ENCODE assay signal across 8 cellular contexts in genomic region chr12:14167005-14167628, GRCh38.
DNase-seq lines count a peak whose midpoint lies in the region; ATAC-seq and TF ChIP-seq lines count a peak whose summit lies in the region.

No MANE protein-coding gene starts in this region.

- no peaks in the 10 kb centered on the region for H3K36me3 Mint-ChIP-seq in natural killer cell

- no peaks in the 10 kb centered on the region for H3K79me2 ChIP-seq in GM23248 (ENCODE audit: insufficient read depth)

- H3K36me3 ChIP-seq in GM23248 (ENCODE audit: low read depth) (no peaks in the 10 kb centered on the region), uterus (no peaks in the 10 kb centered on the region)

- no peaks in the 10 kb centered on the region for H3F3A ChIP-seq in GM23248 (ENCODE audit: insufficient read depth)

- H3K27me3 ChIP-seq in GM23248 (replicated peaks; ENCODE audit: insufficient read depth) = no peaks in the 10 kb centered on the region
- H3K27me3 ChIP-seq in uterus = no peaks in the 10 kb centered on the region

- H3K4me3 ChIP-seq in GM23248 (no peak overlapping the region), epithelial cell of proximal tubule (ENCODE audit: low read depth, low read length) (no peak overlapping the region), uterus (no peak overlapping the region)

- H3K4me2 ChIP-seq in GM23248 (ENCODE audit: unreplicated experiment) = no peak overlapping the region

- no peaks in the 10 kb centered on the region for H3K9me3 Mint-ChIP-seq in natural killer cell

- intact Hi-C loops in natural killer cell (cut with micrococcal nuclease) = loop anchor here (2.0 to 5.0 kb wide), 4 partner anchors 305 to 1250 kb away; no protein-coding TSS in a partner anchor
- intact Hi-C loops in uterus (cut with DNase I; ENCODE audit: low total_unique reads) = no loop called here

- 0 to 1% methylated on average over 4 of the region's 4 CpGs for WGBS in GM23248 (ENCODE audit: low coverage in 1 of 2, low lambda C conversion rate in 2 of 2, missing lambda C conversion rate in 2 of 2), 2 experiments

- H2AFZ ChIP-seq in GM23248 = no peak overlapping the region

- peak; percentile 70 for DNase-seq in DMS114 treated with DMSO at 0.1 percent for 48 hours (lab: John Stamatoyannopoulos, UW; ENCODE audit: unreplicated experiment)
- peak; percentile 60 for DNase-seq in GM23248
- peak; percentile 6 for DNase-seq in NCI-H2107 (lab: John Stamatoyannopoulos, UW)
- DNase-seq in activated CD4-positive, alpha-beta T cell treated with anti-CD3 and anti-CD28 coated beads for 4 hours = peak; percentile 18 to 42
- DNase-seq in epithelial cell of proximal tubule (ENCODE audit: low read depth) = no peak
- DNase-seq in natural killer cell = no peak
- peak; percentile 16 to 21 for DNase-seq in uterus

- TF ChIP-seq POLR2A in uterus (IDR thresholded peaks at IDR 0.05) = no peak

- H3K4me1 ChIP-seq in GM23248 (ENCODE audit: insufficient read depth) (no peaks in the 10 kb centered on the region), uterus (no peaks in the 10 kb centered on the region)

- no peaks in the 10 kb centered on the region for H3K9me2 ChIP-seq in GM23248 (ENCODE audit: insufficient read depth)

- peak; percentile 99 for TF ChIP-seq CTCF in epithelial cell of proximal tubule (conservative IDR thresholded peaks at IDR 0.05; ENCODE audit: low read depth, low read length)
- peak; percentile 97 for TF ChIP-seq CTCF in natural killer cell (IDR thresholded peaks at IDR 0.05)
- peak; percentile 75 to 87 (median 80) for TF ChIP-seq CTCF in uterus (IDR thresholded peaks at IDR 0.05)

- H3K9me3 ChIP-seq in GM23248 (ENCODE audit: low read depth) (no peaks in the 10 kb centered on the region), uterus (no peaks in the 10 kb centered on the region)

- H3K9ac ChIP-seq in GM23248 = no peak overlapping the region

- in situ Hi-C loops in GM23248 (cut with MboI) = loop anchor here (10.0 kb wide), 2 partner anchors 302 to 892 kb away; no protein-coding TSS in a partner anchor

- peaks cover 0 to 5% of the 10 kb centered on the region in 2 donors for H3K4me1 Mint-ChIP-seq in natural killer cell

- peaks cover 0 to 5% of the 10 kb centered on the region in 2 donors for H3K27me3 Mint-ChIP-seq in natural killer cell (ENCODE audit: low read depth in 2 of 2)

- H3K27ac ChIP-seq in GM23248 (no peak overlapping the region), uterus (no peak overlapping the region)

- no peak overlapping the region for H3K4me3 Mint-ChIP-seq in natural killer cell

- peak; percentile 46 to 69 (median 67) for ATAC-seq in natural killer cell
- ATAC-seq in HG03432 (IDR thresholded peaks at IDR 0.05; ENCODE audit: unreplicated experiment) = no peak

- no peak overlapping the region for H3K27ac Mint-ChIP-seq in natural killer cell

- no peaks in the 10 kb centered on the region for H4K20me1 ChIP-seq in GM23248 (ENCODE audit: insufficient read depth)

Comparison
In these comparisons a context has a peak if more than half of its experiments do, and no peak if none do; other contexts are left out.
1. DNase-seq: peak in DMS114 treated with DMSO at 0.1 percent for 48 hours (single experiment), GM23248 (single experiment), NCI-H2107 (single experiment), activated CD4-positive, alpha-beta T cell treated with anti-CD3 and anti-CD28 coated beads for 4 hours (2 of 2) and uterus (2 of 2); none in epithelial cell of proximal tubule (single experiment) and natural killer cell (single experiment).
2. Peak in every context shown above with its lines, with median percentiles within 50 percentile points of each other: CTCF ChIP-seq.